ENCODE assay signal across 27 cellular contexts in genomic region chr15:87715252-87715651, GRCh38.
DNase-seq lines count a peak whose midpoint lies in the region; TF ChIP-seq lines count a peak whose summit lies in the region.
"Had no signal": no experiment of that assay in that cellular context is flagged by ENCODE, and none has a peak within 500 bp of the region (broad histone marks: within the 10 kb centered on the region; RNA-seq: fewer than 3 reads in every experiment).

No MANE protein-coding gene starts in this region.

- H3K4me3 ChIP-seq in coronary artery = no peak overlapping the region
- H3K4me3 ChIP-seq: A549; BLaER1; BLaER1 treated with 17β-estradiol and CSF1 and Interleukin-3, amounts not matched to agents 10 nM and 100 nM had no signal

- TF ChIP-seq CTCF in coronary artery (IDR thresholded peaks at IDR 0.05) = no peak

- no peak overlapping the region for H3K27ac ChIP-seq in coronary artery
- H3K27ac ChIP-seq: 22Rv1; A549; BLaER1; BLaER1 treated with 17β-estradiol and CSF1 and Interleukin-3, amounts not matched to agents 10 nM and 100 nM; C4-2B had no signal

- peak; percentile 22 for DNase-seq in coronary artery (ENCODE audit: low spot score)
- DNase-seq in putamen (ENCODE audit: low spot score) = no peak
- DNase-seq: 8988T; ACHN; AML-193; BE2C; C1 segment of cervical spinal cord; Caco-2; Calu3; CD4-positive, alpha-beta memory T cell; CD4-positive, alpha-beta T cell; CD4-positive, CD25-positive, alpha-beta regulatory T cell; CD8-positive, alpha-beta memory T cell; CD8-positive, alpha-beta T cell; COR-L47; DMS 273 treated with DMSO at 0.1 percent for 48 hours; DMS153; DMS53; DMS79; DMS79 treated with DMSO at 0.1 percent for 48 hours; DND-41; EL had no signal
